In the genomic region with DNA sequence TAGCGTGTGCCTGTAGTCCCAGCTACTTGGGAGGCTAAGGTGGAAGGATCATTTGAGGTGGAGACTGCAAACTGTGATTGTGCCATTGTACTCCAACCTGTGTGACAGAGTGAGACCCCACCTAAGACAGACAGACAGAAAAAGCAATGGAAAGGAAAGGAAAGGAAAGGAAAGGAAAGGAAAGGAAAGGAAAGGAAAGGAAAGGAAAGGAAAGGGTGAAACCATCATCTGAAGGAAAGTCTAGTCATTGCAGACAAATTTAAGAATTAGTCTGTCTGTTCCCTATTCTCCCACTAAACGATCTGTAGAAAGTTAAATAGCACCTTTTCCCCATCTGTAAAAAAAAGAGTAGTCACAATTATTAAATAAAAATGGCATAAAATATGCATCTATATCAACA, we compare ENCODE assay signal across 26 cellular contexts.
"Had no signal": no experiment of that assay in that cellular context is flagged by ENCODE, and none has a peak within 500 bp of the region (broad histone marks: within the 10 kb centered on the region; RNA-seq: fewer than 3 reads in every experiment).

No MANE protein-coding gene starts in this region.

- H3K27me3 ChIP-seq: stomach, suprapubic skin, testis, thyroid gland, tibial artery, tibial nerve, transverse colon, upper lobe of left lung, uterus, vagina had no signal

- H3K27ac ChIP-seq: stomach, suprapubic skin, testis, thoracic aorta, thyroid gland, tibial artery, tibial nerve, transverse colon, upper lobe of left lung, upper lobe of right lung, uterus, vagina had no signal

- H3K4me1 ChIP-seq: stomach, suprapubic skin, testis, thyroid gland, tibial artery, tibial nerve, transverse colon, upper lobe of left lung, upper lobe of right lung, uterus, vagina had no signal

- DNase-seq: stimulated activated CD4-positive, alpha-beta T cell treated with anti-CD3 and anti-CD28 coated beads, Interleukin-2, amount 100 ng/mL, for 48 hours; stimulated activated CD4-positive, alpha-beta T cell treated with anti-CD3 and anti-CD28 coated beads, Interleukin-4, amount 100 ng/mL, for 1 hour; stimulated activated CD4-positive, alpha-beta T cell treated with anti-CD3 and anti-CD28 coated beads, Interleukin-4, amount 100 ng/mL, for 24 hours; stimulated activated CD4-positive, alpha-beta T cell treated with anti-CD3 and anti-CD28 coated beads, Interleukin-4, amount 100 ng/mL, for 4 hours; stimulated activated CD8-positive, alpha-beta memory T cell treated with anti-CD3 and anti-CD28 coated beads, Interleukin-4, amount 100 ng/mL, for 48 hours; stimulated activated naive B cell treated with anti-CD40 and anti-IgM and Interleukin-4, amounts not matched to agents 10 μg/mL and 1 μg/mL and 100 μg/mL, for 72 hours; stimulated activated naive CD4-positive, alpha-beta T cell; stimulated activated naive CD4-positive, alpha-beta T cell treated with Interleukin-2 at 50 U/mL for 16 hours; stimulated activated naive CD8-positive, alpha-beta T cell treated with anti-CD3 and anti-CD28 coated beads, Interleukin-15, amount 100 ng/mL, for 72 hours; stimulated activated naive CD8-positive, alpha-beta T cell treated with anti-CD3 and anti-CD28 coated beads, Interleukin-15, Interleukin-2, amounts not matched to agents 100 U/mL and 50 U/mL, for 24 hours; stomach; substantia nigra; testis; thyroid gland; tibial artery; transverse colon; trophoblast cell; upper lobe of left lung; upper lobe of right lung; uterus had no signal

- H3K4me3 ChIP-seq: stomach, suprapubic skin, testis, thoracic aorta, thyroid gland, tibial artery, tibial nerve, transverse colon, upper lobe of left lung, upper lobe of right lung, uterus, vagina had no signal

- H3K9me3 ChIP-seq: stomach, suprapubic skin, testis, thoracic aorta, thyroid gland, tibial artery, tibial nerve, transverse colon, upper lobe of left lung, upper lobe of right lung, uterus, vagina had no signal

- ATAC-seq: stimulated activated effector memory CD8-positive, alpha-beta T cell treated with anti-CD3 and anti-CD28 coated beads, Interleukin-12 subunit alpha, Interleukin-12 subunit beta, amount 100 ng/mL, for 72 hours; stimulated activated memory B cell treated with anti-CD40 and anti-IgM and Interleukin-4, amounts not matched to agents 10 μg/mL and 1 μg/mL and 100 μg/mL, for 72 hours; stimulated activated naive B cell treated with anti-CD40 and anti-IgM and Interleukin-4, amounts not matched to agents 10 μg/mL and 1 μg/mL and 100 μg/mL, for 72 hours; stimulated activated naive CD8-positive, alpha-beta T cell treated with anti-CD3 and anti-CD28 coated beads, Interleukin-15, amount 100 ng/mL, for 72 hours; stimulated activated naive CD8-positive, alpha-beta T cell treated with anti-CD3 and anti-CD28 coated beads, Interleukin-15, Interleukin-2, amounts not matched to agents 100 U/mL and 50 U/mL, for 24 hours; upper lobe of right lung had no signal

- H3K36me3 ChIP-seq: stomach, suprapubic skin, thoracic aorta, thyroid gland, tibial artery, tibial nerve, transverse colon, upper lobe of left lung, upper lobe of right lung, uterus, vagina had no signal
